ENCODE assay signal across 18 cellular contexts in the genomic region with DNA sequence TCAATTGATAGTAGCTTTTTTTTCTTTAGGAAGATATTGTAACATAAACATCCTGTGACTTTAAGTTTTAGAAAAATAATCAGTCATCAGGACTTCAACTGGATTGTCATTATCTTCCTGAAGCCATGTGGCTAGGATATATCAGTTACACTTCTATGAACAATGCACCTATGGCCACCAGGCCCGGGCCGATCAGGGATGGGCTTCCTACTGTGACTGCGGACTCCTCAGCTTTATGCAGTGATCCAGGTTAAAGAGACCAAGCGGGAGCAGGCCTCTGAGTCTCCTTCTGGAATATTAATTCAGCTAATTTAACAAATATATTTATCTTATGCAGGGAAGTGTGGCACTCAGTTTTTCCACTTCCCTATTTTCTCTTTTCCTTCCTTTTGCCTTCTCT.
"Had no signal": no experiment of that assay in that cellular context is flagged by ENCODE, and none has a peak within 500 bp of the region (broad histone marks: within the 10 kb centered on the region; RNA-seq: fewer than 3 reads in every experiment).

No MANE protein-coding gene starts in this region.

- H3K4me1 ChIP-seq: foreskin keratinocyte, lower lobe of right lung, transverse colon had no signal

- DNase-seq: effector memory CD4-positive, alpha-beta T cell; foreskin keratinocyte; kidney; left cardiac atrium; left ventricle myocardium inferior; lower lobe of right lung; naive thymus-derived CD4-positive, alpha-beta T cell; nephron progenitor cell; sigmoid colon; stimulated activated CD4-positive, alpha-beta T cell treated with anti-CD3 and anti-CD28 coated beads, Interleukin-2, amount 100 ng/mL, for 24 hours; stimulated activated CD4-positive, alpha-beta T cell treated with anti-CD3 and anti-CD28 coated beads, Interleukin-4, amount 100 ng/mL, for 4 hours; stimulated activated naive B cell treated with anti-CD40 and anti-IgM and Interleukin-4, amounts not matched to agents 10 μg/mL and 1 μg/mL and 100 μg/mL, for 72 hours; stomach; substantia nigra; transverse colon had no signal

- H3K4me3 ChIP-seq: left ventricle myocardium inferior, lower lobe of right lung, sigmoid colon, skin epidermis, stomach, thoracic aorta, transverse colon had no signal

- FAIRE-seq: kidney had no signal

- H3K9me3 ChIP-seq: left ventricle myocardium inferior, lower lobe of right lung, neutrophil, sigmoid colon, stomach, thoracic aorta, transverse colon had no signal

- H3K36me3 ChIP-seq: left ventricle myocardium inferior, lower lobe of right lung, neutrophil, sigmoid colon, stomach, thoracic aorta, transverse colon had no signal

- H3K27ac ChIP-seq: foreskin keratinocyte, left ventricle myocardium inferior, lower lobe of right lung, neutrophil, sigmoid colon, skin epidermis, stomach, thoracic aorta, transverse colon had no signal
